ENCODE assay signal across 16 cellular contexts in genomic region chr5:179893958-179894895, GRCh38. TPM values are rescaled to one million over a fixed set of nuclear protein-coding genes. Genes with fewer than 3 reads are reported as not detected.
DNase-seq lines count a peak whose midpoint lies in the region; ATAC-seq and TF ChIP-seq lines count a peak whose summit lies in the region.
"Had no signal": no experiment of that assay in that cellular context is flagged by ENCODE, and none has a peak within 500 bp of the region (broad histone marks: within the 10 kb centered on the region; RNA-seq: fewer than 3 reads in every experiment).

No MANE protein-coding gene starts in this region.

- no peaks in the 10 kb centered on the region for H3K27me3 Mint-ChIP-seq in H9 (ENCODE audit: low read depth)
- H3K27me3 Mint-ChIP-seq: B cell; CD4-positive, alpha-beta memory T cell had no signal

- H3K27ac Mint-ChIP-seq in H9, result peak overlapping the region in 2 of 3 experiments; percentile 40 to 73; a peak in 2 of 7 replicates
- H3K27ac Mint-ChIP-seq: B cell; CD4-positive, alpha-beta memory T cell had no signal

- H3K23me2 ChIP-seq in H9 (ENCODE audit: insufficient read length, low read depth, low read length, poor library complexity, severe bottlenecking), result no peaks in the 10 kb centered on the region

- no peak for TF ChIP-seq CTCF in H9 (conservative IDR thresholded peaks at IDR 0.05)
- TF ChIP-seq CTCF in mucosa of descending colon (IDR thresholded peaks at IDR 0.05), result no peak

- no peak overlapping the region for H3K27ac ChIP-seq in H9 (ENCODE audit: insufficient read length, low read depth, low read length)

- no peaks in the 10 kb centered on the region; the same call in 1 of the 2 replicates for H3K4me1 ChIP-seq in H9 (ENCODE audit: insufficient read depth, low read length)
- no peaks in the 10 kb centered on the region for H3K4me1 ChIP-seq in mucosa of descending colon (ENCODE audit: low read depth)

- no peak overlapping the region for H2BK20ac ChIP-seq in H9 (ENCODE audit: low read depth, low read length, poor library complexity, severe bottlenecking)

- H3K56ac ChIP-seq in H9 (ENCODE audit: insufficient read length, low read depth, low read length), result no peak overlapping the region

- no peak overlapping the region for H2AFZ ChIP-seq in H9 (ENCODE audit: low read length)

- H3K9me3 ChIP-seq in H9 (ENCODE audit: control insufficient read depth, low read depth, low read length) (no peaks in the 10 kb centered on the region), mucosa of descending colon (no peaks in the 10 kb centered on the region)

- no peaks in the 10 kb centered on the region for H3K79me2 ChIP-seq in H9 (ENCODE audit: insufficient read depth, low read length)

- H3K36me3 ChIP-seq in mucosa of descending colon (ENCODE audit: low read depth), result peaks cover 21% of the 10 kb centered on the region

- H3K4me3 ChIP-seq in mucosa of descending colon, result no peak overlapping the region

- H4K5ac ChIP-seq in H9 (ENCODE audit: insufficient read length, low read depth, low read length), result no peak overlapping the region

- no peaks in the 10 kb centered on the region for H3K79me1 ChIP-seq in H9 (ENCODE audit: insufficient read depth, low read depth, low read length, poor library complexity, severe bottlenecking)

- H3K27me3 ChIP-seq in H9 (ENCODE audit: insufficient read depth, low read length), result no peaks in the 10 kb centered on the region

- no peak overlapping the region for H4K8ac ChIP-seq in H9 (replicated peaks; ENCODE audit: insufficient read length, low read depth, low read length)

- DNase-seq in H9 (no peak), left colon (no peak), mucosa of descending colon (no peak), NCI-H748 treated with DMSO at 0.1 percent for 48 hours (lab: John Stamatoyannopoulos, UW) (no peak), ecto neural progenitor cell (ENCODE audit: low spot score) (no peak), RPMI8226 (no peak), NAMALWA (ENCODE audit: low spot score) (no peak)
- DNase-seq: CD4-positive, alpha-beta memory T cell; COR-L47; DMS153; DMS79 treated with DMSO at 0.1 percent for 48 hours; EL; GDM1; IMR-90 had no signal

- no peak overlapping the region for H2BK15ac ChIP-seq in H9 (ENCODE audit: low read depth, low read length)

- H3K36me3 Mint-ChIP-seq in H9 (ENCODE audit: insufficient read depth in 1 of 3, low read depth in 3 of 3), result peaks cover 18 to 52% (median 45%) of the 10 kb centered on the region in 3 experiments

- H4K91ac ChIP-seq in H9 (ENCODE audit: insufficient read length, low read depth, low read length), result no peak overlapping the region

- no peaks in the 10 kb centered on the region for H4K20me1 ChIP-seq in H9 (ENCODE audit: control insufficient read depth, insufficient read depth, insufficient read length)

- H3K4me3 Mint-ChIP-seq in H9, result no peak overlapping the region
- H3K4me3 Mint-ChIP-seq: B cell; CD4-positive, alpha-beta memory T cell had no signal

- no CpG with 5 or more reads among the region's 26 CpGs for WGBS in H9 (ENCODE audit: extremely low coverage, insufficient read length, low lambda C conversion rate)

- H3K4me2 ChIP-seq in H9 (ENCODE audit: insufficient read depth, insufficient read length, low read length), result no peak overlapping the region

- no peak overlapping the region for H2AK5ac ChIP-seq in H9 (ENCODE audit: insufficient read length, low read length)

- H3K14ac ChIP-seq in H9 (ENCODE audit: insufficient read depth, low read length), result no peak overlapping the region

- ATAC-seq in left colon, result peak; percentile 22
- peak; percentile 26 for ATAC-seq in mucosa of descending colon
- ATAC-seq: HCT116 had no signal

- intact Hi-C loops in left colon (cut with DNase I, micrococcal nuclease) (no loop called here), mucosa of descending colon (cut with DNase I, micrococcal nuclease) (no loop called here)

- no peak overlapping the region for H3K18ac ChIP-seq in H9 (ENCODE audit: insufficient read length, low read depth, low read length)

- no peak overlapping the region for H3K9ac ChIP-seq in H9 (ENCODE audit: extremely low read depth, insufficient read length, low read length)

- no peaks in the 10 kb centered on the region for H3K9me3 Mint-ChIP-seq in H9

- H3K23ac ChIP-seq in H9 (ENCODE audit: insufficient read length, low read depth, low read length), result no peak overlapping the region

- H3K4me1 Mint-ChIP-seq in H9, result peaks cover 9 to 12% of the 10 kb centered on the region in 2 experiments
- H3K4me1 Mint-ChIP-seq: B cell; CD4-positive, alpha-beta memory T cell had no signal

- no peak overlapping the region for H3K4ac ChIP-seq in H9 (ENCODE audit: low read depth, low read length)

- H2BK12ac ChIP-seq in H9 (ENCODE audit: insufficient read length, low read depth, low read length), result no peak overlapping the region

- no peak overlapping the region for H3T11ph ChIP-seq in H9 (ENCODE audit: low read length)

- H2BK5ac ChIP-seq in H9 (ENCODE audit: insufficient read length, low read length), result no peak overlapping the region

- H2BK120ac ChIP-seq in H9 (ENCODE audit: low read depth, low read length, poor library complexity, severe bottlenecking), result no peak overlapping the region

RNA-seq across cellular contexts. Expression of gene TBC1D9B, which starts 13.5 kb away (rescaled TPM):
- total RNA-seq in H9 (2021), result 57.0 and 62.1 TPM in 2 replicates
- 100 to 1,000 TPM in 1 of 2 donors, 10 to 100 TPM in 1; 97.8 to 117 TPM for total RNA-seq in left colon
- total RNA-seq in mucosa of descending colon, result 100 to 1,000 TPM; 115 to 117 (median 116) TPM

RNA-seq across cellular contexts. Expression of gene MRNIP, which starts 35.6 kb away (rescaled TPM):
- total RNA-seq in H9 (2021), result 30.4 and 31.1 TPM in 2 replicates
- 10 to 100 TPM; 16.6 to 18.9 TPM for total RNA-seq in left colon
- 10 to 100 TPM; 20.8 to 38.3 (median 27.5) TPM for total RNA-seq in mucosa of descending colon
